1 cellular context compared by ENCODE assay signal in the genomic region with DNA sequence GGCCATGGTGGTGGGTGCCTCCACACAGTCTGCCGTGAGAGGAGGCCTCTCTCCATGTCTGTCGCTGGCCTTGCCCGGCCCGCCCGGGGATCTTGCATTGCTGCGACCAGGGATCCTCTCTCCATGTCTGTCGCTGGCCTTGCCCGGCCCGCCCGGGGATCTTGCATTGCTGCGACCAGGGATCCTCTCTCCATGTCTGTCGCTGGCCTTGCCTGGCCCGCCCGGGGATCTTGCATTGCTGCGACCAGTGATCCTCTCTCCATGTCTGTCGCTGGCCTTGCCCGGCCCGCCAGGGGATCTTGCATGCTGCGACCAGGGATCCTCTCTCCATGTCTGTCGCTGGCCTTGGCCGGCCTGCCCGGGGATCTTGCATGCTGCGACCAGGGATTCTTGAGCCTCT. TPM values are rescaled to one million over a fixed set of nuclear protein-coding genes. Genes with fewer than 3 reads are reported as not detected.
"Had no signal": no experiment of that assay in that cellular context is flagged by ENCODE, and none has a peak within 500 bp of the region (broad histone marks: within the 10 kb centered on the region; RNA-seq: fewer than 3 reads in every experiment).

No MANE protein-coding gene starts in this region.

RNA-seq across cellular contexts. Expression of a gene that starts 35.7 kb away (rescaled TPM):
- polyA plus RNA-seq: aorta had no signal
